17 cellular contexts compared by ENCODE assay signal in the genomic region with DNA sequence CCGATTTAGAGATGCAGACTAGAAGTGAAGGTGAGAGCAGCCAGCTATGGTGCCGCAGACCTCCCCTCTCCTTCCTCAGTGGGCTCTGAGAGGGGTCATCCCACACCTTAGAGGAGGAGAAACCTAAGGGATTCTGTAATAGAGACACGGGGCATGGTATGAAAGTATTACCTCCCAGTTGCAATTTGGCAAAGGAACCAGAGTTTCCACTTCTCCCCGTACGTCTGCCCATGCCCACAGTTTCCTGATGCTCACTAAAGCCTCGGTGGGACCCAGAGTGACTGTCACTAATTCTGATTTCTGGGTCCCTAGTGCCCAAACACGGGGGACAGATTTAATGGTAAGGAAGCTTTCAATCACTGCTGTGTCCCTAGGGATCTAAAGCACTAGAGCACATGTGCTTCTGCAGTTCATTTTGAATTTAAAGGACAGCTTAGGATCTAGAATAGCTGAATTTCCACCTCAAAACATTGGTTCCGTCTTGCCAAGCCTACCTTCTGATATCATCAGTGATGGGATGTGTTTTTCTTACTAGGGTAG. TPM values are rescaled to one million over a fixed set of nuclear protein-coding genes. Genes with fewer than 3 reads are reported as not detected.
A peak's percentile ranks its signal among the peaks of the same experiment; 100 is the strongest.
DNase-seq lines count a peak whose midpoint lies in the region; ATAC-seq and TF ChIP-seq lines count a peak whose summit lies in the region.
"Had no signal": no experiment of that assay in that cellular context is flagged by ENCODE, and none has a peak within 500 bp of the region (broad histone marks: within the 10 kb centered on the region; RNA-seq: fewer than 3 reads in every experiment).

No MANE protein-coding gene starts in this region.

- H4K91ac ChIP-seq in mesenchymal stem cell (ENCODE audit: low read length): no peak overlapping the region

- H3K4ac ChIP-seq in mesenchymal stem cell (ENCODE audit: low read depth in 1 of 2, low read length in 2 of 2): peak overlapping the region in 1 of 2 experiments; percentile 47

- no TSS peak for BruUV-seq in A673 (replicated peaks; lab: Mats Ljungman, UMichigan)

- peaks cover 48 to 98% (median 88%) of the 10 kb centered on the region in 4 donors for H3K4me1 Mint-ChIP-seq in CD4-positive, CD25-positive, alpha-beta regulatory T cell
- peaks cover 95% of the 10 kb centered on the region for H3K4me1 Mint-ChIP-seq in activated CD8-positive, alpha-beta T cell treated with anti-CD3 and anti-CD28 coated beads, Interleukin-2, amount 10 ng/mL, durations not matched to agents 7 days and 5 days (ENCODE audit: low read depth)

- H3K4me3 ChIP-seq in A673 (ENCODE audit: low read depth, low read length, poor library complexity, severe bottlenecking) (no peak overlapping the region), mesenchymal stem cell (ENCODE audit: insufficient read depth in 1 of 2, low read depth in 1 of 2, low read length in 2 of 2) (no peak overlapping the region)
- peak overlapping the region; percentile 87 for H3K4me3 ChIP-seq in CD4-positive, CD25-positive, alpha-beta regulatory T cell (ENCODE audit: low read depth, low read length)
- H3K4me3 ChIP-seq: breast epithelium had no signal

- H3K27me3 ChIP-seq in A673 (replicated peaks; ENCODE audit: insufficient read depth, low read depth, low read length, poor library complexity) (no peaks in the 10 kb centered on the region), mesenchymal stem cell (ENCODE audit: control insufficient read depth in 1 of 2, insufficient read depth in 1 of 2, low read length in 2 of 2) (no peaks in the 10 kb centered on the region)
- H3K27me3 ChIP-seq in CD4-positive, CD25-positive, alpha-beta regulatory T cell (ENCODE audit: control insufficient read depth, insufficient read depth, low read length): no peaks in the 10 kb centered on the region
- H3K27me3 ChIP-seq: BE2C, breast epithelium had no signal

- H3K27ac ChIP-seq in A673 (ENCODE audit: low read depth, low read length, poor library complexity, severe bottlenecking) (peak overlapping the region; percentile 82), mesenchymal stem cell (ENCODE audit: low read length, poor library complexity, severe bottlenecking) (no peak overlapping the region)
- H3K27ac ChIP-seq in CD4-positive, CD25-positive, alpha-beta regulatory T cell (ENCODE audit: insufficient read depth, low read length, poor library complexity, severe bottlenecking): peak overlapping the region; percentile 99

- H3K9me3 Mint-ChIP-seq in CD4-positive, CD25-positive, alpha-beta regulatory T cell: no peaks in the 10 kb centered on the region
- H3K9me3 Mint-ChIP-seq in activated CD8-positive, alpha-beta T cell treated with anti-CD3 and anti-CD28 coated beads, Interleukin-2, amount 10 ng/mL, durations not matched to agents 7 days and 5 days (ENCODE audit: insufficient read depth): no peaks in the 10 kb centered on the region
- H3K9me3 Mint-ChIP-seq: WTC11 had no signal

- H3K79me1 ChIP-seq in mesenchymal stem cell (replicated peaks; ENCODE audit: low read length, poor library complexity, severe bottlenecking): no peaks in the 10 kb centered on the region

- H3K36me3 Mint-ChIP-seq in CD4-positive, CD25-positive, alpha-beta regulatory T cell: peaks cover 95% of the 10 kb centered on the region
- peaks cover 99% of the 10 kb centered on the region for H3K36me3 Mint-ChIP-seq in activated CD8-positive, alpha-beta T cell treated with anti-CD3 and anti-CD28 coated beads, Interleukin-2, amount 10 ng/mL, durations not matched to agents 7 days and 5 days (ENCODE audit: low read depth)
- H3K36me3 Mint-ChIP-seq: WTC11 had no signal

- peak overlapping the region; percentile 44 to 70 for H2BK12ac ChIP-seq in mesenchymal stem cell (ENCODE audit: low read length in 2 of 2)

- CTCF ChIA-PET in A673 (lab: Charles Lee): no interaction called here
- CTCF ChIA-PET in activated CD8-positive, alpha-beta T cell treated with anti-CD3 and anti-CD28 coated beads, Interleukin-2, amount 10 ng/mL, durations not matched to agents 7 days and 5 days (lab: Charles Lee): interaction anchor here (1.0 to 13.0 kb wide), 9 partner anchors 10 to 803 kb away, joined by 3 to 523 read pairs (median 4); no protein-coding TSS in a partner anchor

- no peak overlapping the region for H2BK15ac ChIP-seq in mesenchymal stem cell (ENCODE audit: low read depth, poor library complexity, severe bottlenecking)

- DNase-seq in A673 (ENCODE audit: low spot score) (peak; percentile 67), mesenchymal stem cell (no peak), T-helper 9 cell (no peak), MV-4-11 (lab: John Stamatoyannopoulos, UW) (no peak)
- DNase-seq in CD4-positive, CD25-positive, alpha-beta regulatory T cell: no peak
- peak; percentile 42 for DNase-seq in activated CD8-positive, alpha-beta T cell treated with anti-CD3 and anti-CD28 coated beads, Interleukin-2, amount 10 ng/mL, durations not matched to agents 7 days and 5 days
- DNase-seq: activated gamma-delta T cell treated with Interleukin-2 at 50 U/mL for 16 hours, BE2C, hypothalamus, KBM-7, NCI-H1105 treated with DMSO at 0.1 percent for 48 hours, NCI-H2171 treated with DMSO at 0.1 percent for 48 hours, NCI-H774 had no signal

- H3K9ac ChIP-seq in mesenchymal stem cell (ENCODE audit: low read length): no peak overlapping the region

- no peaks in the 10 kb centered on the region for H3K27me3 Mint-ChIP-seq in CD4-positive, CD25-positive, alpha-beta regulatory T cell
- H3K27me3 Mint-ChIP-seq in activated CD8-positive, alpha-beta T cell treated with anti-CD3 and anti-CD28 coated beads, Interleukin-2, amount 10 ng/mL, durations not matched to agents 7 days and 5 days (ENCODE audit: low read depth): no peaks in the 10 kb centered on the region

- peak overlapping the region; percentile 82 to 90 (median 88) for H3K4me3 Mint-ChIP-seq in CD4-positive, CD25-positive, alpha-beta regulatory T cell
- H3K4me3 Mint-ChIP-seq in activated CD8-positive, alpha-beta T cell treated with anti-CD3 and anti-CD28 coated beads, Interleukin-2, amount 10 ng/mL, durations not matched to agents 7 days and 5 days: peak overlapping the region; percentile 76
- H3K4me3 Mint-ChIP-seq: WTC11 had no signal

- POLR2A ChIA-PET in A673 (lab: Charles Lee; ENCODE audit: low non-redundant PET): no interaction called here
- POLR2A ChIA-PET in activated CD8-positive, alpha-beta T cell treated with anti-CD3 and anti-CD28 coated beads, Interleukin-2, amount 10 ng/mL, durations not matched to agents 7 days and 5 days (lab: Charles Lee): interaction anchor here (0.5 to 13.3 kb wide), 11 partner anchors 5 to 689 kb away, joined by 3 to 541 read pairs (median 8); no protein-coding TSS in a partner anchor

- H2BK5ac ChIP-seq in mesenchymal stem cell (ENCODE audit: low read depth, low read length, poor library complexity, severe bottlenecking): no peak overlapping the region

- H3K4me1 ChIP-seq in A673 (ENCODE audit: insufficient read depth, low read length, poor library complexity, severe bottlenecking): peaks cover 94% of the 10 kb centered on the region
- peaks cover 100% of the 10 kb centered on the region for H3K4me1 ChIP-seq in CD4-positive, CD25-positive, alpha-beta regulatory T cell (ENCODE audit: control insufficient read depth, insufficient read depth, low read length, poor library complexity, severe bottlenecking)
- H3K4me1 ChIP-seq in mesenchymal stem cell (ENCODE audit: control insufficient read depth, insufficient read depth, low read depth, low read length): peaks cover 23% of the 10 kb centered on the region
- H3K4me1 ChIP-seq: breast epithelium had no signal

- no peak overlapping the region for H2AFZ ChIP-seq in mesenchymal stem cell (ENCODE audit: low read depth, low read length)

- H2AK5ac ChIP-seq in mesenchymal stem cell (ENCODE audit: low read length, severe bottlenecking): peak overlapping the region; percentile 33

- H3K14ac ChIP-seq in mesenchymal stem cell (ENCODE audit: low read length in 2 of 2): no peak overlapping the region

- TF ChIP-seq CTCF in A673 (conservative IDR thresholded peaks at IDR 0.05; ENCODE audit: low read depth, low read length): no peak

- H3K9me3 ChIP-seq in A673 (ENCODE audit: low read depth, low read length, poor library complexity, severe bottlenecking) (no peaks in the 10 kb centered on the region), mesenchymal stem cell (ENCODE audit: control insufficient read depth, low read length) (no peaks in the 10 kb centered on the region)
- no peaks in the 10 kb centered on the region for H3K9me3 ChIP-seq in CD4-positive, CD25-positive, alpha-beta regulatory T cell (ENCODE audit: control insufficient read depth in 2 of 2, low read length in 2 of 2)
- H3K9me3 ChIP-seq: BE2C, breast epithelium had no signal

- no peak overlapping the region for H3K4me2 ChIP-seq in mesenchymal stem cell (ENCODE audit: low read length, poor library complexity, severe bottlenecking)

- peak overlapping the region; percentile 96 to 100 (median 99) for H3K27ac Mint-ChIP-seq in CD4-positive, CD25-positive, alpha-beta regulatory T cell
- H3K27ac Mint-ChIP-seq in activated CD8-positive, alpha-beta T cell treated with anti-CD3 and anti-CD28 coated beads, Interleukin-2, amount 10 ng/mL, durations not matched to agents 7 days and 5 days: peak overlapping the region; percentile 98
- H3K27ac Mint-ChIP-seq: WTC11 had no signal

- no peak for ATAC-seq in CD4-positive, CD25-positive, alpha-beta regulatory T cell (ENCODE audit: low read depth in 2 of 2)
- peak; percentile 5 for ATAC-seq in activated CD8-positive, alpha-beta T cell treated with anti-CD3 and anti-CD28 coated beads, Interleukin-2, amount 10 ng/mL, durations not matched to agents 7 days and 5 days
- no peak for ATAC-seq in HG03460 (IDR thresholded peaks at IDR 0.05; ENCODE audit: unreplicated experiment)
- ATAC-seq: Panc1, WTC11 had no signal

- no peak overlapping the region for H2BK120ac ChIP-seq in mesenchymal stem cell (ENCODE audit: low read depth, low read length)

- intact Hi-C loops in A673 (cut with micrococcal nuclease; ENCODE audit: unreplicated experiment): loop anchor here (5.0 kb wide), 2 partner anchors 38 to 128 kb away; no protein-coding TSS in a partner anchor

- H4K8ac ChIP-seq in mesenchymal stem cell (ENCODE audit: low read length): peak overlapping the region; percentile 45

- H3K36me3 ChIP-seq in A673 (ENCODE audit: insufficient read depth, low read length, poor library complexity, severe bottlenecking) (no peaks in the 10 kb centered on the region), mesenchymal stem cell (ENCODE audit: control insufficient read depth in 1 of 2, insufficient read depth in 2 of 2, low read depth in 1 of 2, low read length in 2 of 2) (no peaks in the 10 kb centered on the region)
- peaks cover 92% of the 10 kb centered on the region for H3K36me3 ChIP-seq in CD4-positive, CD25-positive, alpha-beta regulatory T cell (ENCODE audit: control insufficient read depth, insufficient read depth, low read length)
- H3K36me3 ChIP-seq: BE2C, breast epithelium had no signal

- WGBS in mesenchymal stem cell: 72% methylated on average over 7 of the region's 8 CpGs

- H3K18ac ChIP-seq in mesenchymal stem cell (ENCODE audit: low read depth in 1 of 2, low read length in 2 of 2): no peak overlapping the region

- no peak overlapping the region for H3K23ac ChIP-seq in mesenchymal stem cell (ENCODE audit: low read length in 2 of 2)

RNA-seq across cellular contexts. Expression of gene DAD1, which starts 44.1 kb away (rescaled TPM):
- 224 and 261 TPM in 2 replicates for total RNA-seq in A673 (2021)
- total RNA-seq in CD4-positive, CD25-positive, alpha-beta regulatory T cell: 81.8 TPM
- 100 to 1,000 TPM; 630 to 720 (median 697) TPM for polyA plus RNA-seq in CD4-positive, CD25-positive, alpha-beta regulatory T cell
- 100 to 1,000 TPM; 130 to 147 TPM for total RNA-seq in activated CD8-positive, alpha-beta T cell treated with anti-CD3 and anti-CD28 coated beads, Interleukin-2, amount 10 ng/mL, durations not matched to agents 7 days and 5 days
- 348 TPM for polyA plus RNA-seq in mesenchymal stem cell (2013, experiment 1 of 2)
- polyA plus RNA-seq in mesenchymal stem cell (2013, experiment 2 of 2): 351 TPM

RNA-seq across cellular contexts. Expression of gene ABHD4, which starts 53.1 kb away (rescaled TPM):
- 36.6 and 40.7 TPM in 2 replicates for total RNA-seq in A673 (2021)
- total RNA-seq in CD4-positive, CD25-positive, alpha-beta regulatory T cell: 10.1 TPM
- polyA plus RNA-seq in CD4-positive, CD25-positive, alpha-beta regulatory T cell: 10 to 100 TPM; 10.2 to 13.4 (median 11.1) TPM
- total RNA-seq in activated CD8-positive, alpha-beta T cell treated with anti-CD3 and anti-CD28 coated beads, Interleukin-2, amount 10 ng/mL, durations not matched to agents 7 days and 5 days: 1 to 10 TPM; 8.0 to 8.5 TPM
- polyA plus RNA-seq in mesenchymal stem cell (2013, experiment 1 of 2): 32.7 TPM
- 32.8 TPM for polyA plus RNA-seq in mesenchymal stem cell (2013, experiment 2 of 2)

Comparison
In these comparisons a context has a peak if more than half of its experiments do, and no peak if none do; other contexts are left out.
1. DNase-seq: peak in A673 (single experiment) and activated CD8-positive, alpha-beta T cell treated with anti-CD3 and anti-CD28 coated beads, Interleukin-2, amount 10 ng/mL, durations not matched to agents 7 days and 5 days (single experiment); none in CD4-positive, CD25-positive, alpha-beta regulatory T cell (0 of 3), mesenchymal stem cell (single experiment), T-helper 9 cell (single experiment) and MV-4-11 (single experiment).